In the genomic region with DNA sequence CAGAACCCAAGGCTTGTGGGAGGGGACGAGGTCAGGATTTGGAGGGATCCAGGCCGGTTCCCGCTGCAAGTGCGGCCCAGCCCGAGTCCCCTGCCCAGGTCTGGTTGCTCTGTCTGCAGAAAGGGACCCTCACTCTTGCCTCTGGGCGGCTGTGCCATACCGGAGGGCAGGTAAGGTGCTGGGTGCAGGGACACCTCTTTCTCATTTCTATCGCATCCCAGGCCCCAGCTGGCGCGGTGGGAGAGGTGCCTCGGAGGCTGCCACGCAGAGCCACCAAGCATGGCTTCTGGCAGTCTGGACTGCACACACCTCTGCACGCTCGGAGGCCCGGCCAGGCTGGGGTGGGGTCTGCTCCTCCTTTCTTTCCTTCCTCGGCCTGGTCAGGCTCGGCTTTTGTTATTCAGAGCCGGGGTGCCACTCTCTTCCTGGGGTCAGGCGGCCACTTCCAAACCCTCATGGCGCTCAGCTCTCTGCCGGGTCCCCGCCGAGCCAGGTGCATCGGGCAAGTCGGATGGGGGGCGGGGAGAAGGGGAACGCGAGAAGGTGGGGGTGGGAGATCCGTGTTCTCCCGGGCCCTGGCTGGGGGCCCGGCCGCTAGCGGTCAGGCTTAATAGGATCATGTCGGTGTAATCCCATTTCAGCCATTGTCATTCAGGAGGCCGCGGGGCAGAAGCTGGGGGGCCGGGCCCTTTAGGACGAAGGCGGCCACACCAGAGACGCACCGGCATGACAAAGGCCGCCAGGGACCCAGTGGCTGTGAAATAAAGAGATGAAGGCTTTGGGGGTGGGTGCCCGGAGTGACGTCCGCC, we compare ENCODE assay signal across 12 cellular contexts. TPM values are rescaled to one million over a fixed set of nuclear protein-coding genes. Genes with fewer than 3 reads are reported as not detected.
"Had no signal": no experiment of that assay in that cellular context is flagged by ENCODE, and none has a peak within 500 bp of the region (broad histone marks: within the 10 kb centered on the region; RNA-seq: fewer than 3 reads in every experiment).

No MANE protein-coding gene starts in this region.

- H3K9ac ChIP-seq: SK-N-SH had no signal

- H3K36me3 ChIP-seq: esophagus muscularis mucosa had no signal

- H3K4me2 ChIP-seq: SK-N-SH had no signal

- H3K9me3 ChIP-seq: body of pancreas, esophagus muscularis mucosa, SK-N-SH had no signal

- H3K27ac ChIP-seq: body of pancreas, esophagus muscularis mucosa had no signal

- DNase-seq: body of pancreas; central memory CD4-positive, alpha-beta T cell; glutamatergic neuron; SK-N-SH; stimulated activated CD4-positive, alpha-beta T cell treated with anti-CD3 and anti-CD28 coated beads, Interleukin-2, amount 100 ng/mL, for 24 hours; stimulated activated naive CD4-positive, alpha-beta T cell; substantia nigra; trophoblast cell had no signal

- ATAC-seq: body of pancreas, right cardiac atrium had no signal

- H3K4me3 ChIP-seq: body of pancreas, esophagus muscularis mucosa had no signal

RNA-seq across cellular contexts. Expression of a gene that starts 9.0 kb away (rescaled TPM):
- total RNA-seq: body of pancreas; esophagus muscularis mucosa; fibroblast of villous mesenchyme; right cardiac atrium; T-helper 1 cell treated with Interleukin-12 subunit alpha and Interleukin-12 subunit beta and Interleukin-4 antibody, amounts not matched to agents 30 ng/mL and 1 ng/mL, for 36 hours had no signal
- polyA plus RNA-seq: right cardiac atrium had no signal
